Comparison of ENCODE assay signal across 13 cellular contexts in genomic region chr6:163756079-163756478, GRCh38.
DNase-seq lines count a peak whose midpoint lies in the region; ATAC-seq and TF ChIP-seq lines count a peak whose summit lies in the region.
"Had no signal": no experiment of that assay in that cellular context is flagged by ENCODE, and none has a peak within 500 bp of the region (broad histone marks: within the 10 kb centered on the region; RNA-seq: fewer than 3 reads in every experiment).

No MANE protein-coding gene starts in this region.

- ATAC-seq in GM21447 (IDR thresholded peaks at IDR 0.05; ENCODE audit: unreplicated experiment), result peak; percentile 100
- peak; percentile 100 for ATAC-seq in HG03378 (IDR thresholded peaks at IDR 0.05; ENCODE audit: unreplicated experiment)

- DNase-seq in GM13977 (ENCODE audit: low spot score), result peak; percentile 71
- peak; percentile 68 for DNase-seq in dedifferentiated amniotic fluid mesenchymal stem cell (ENCODE audit: extremely low spot score)
- no peak for DNase-seq in NCI-H2196 treated with DMSO at 0.1 percent for 48 hours (lab: John Stamatoyannopoulos, UW; ENCODE audit: unreplicated experiment)
- no peak for DNase-seq in dermis blood vessel endothelial cell
- no peak for DNase-seq in coronary artery (ENCODE audit: low spot score)
- DNase-seq in ecto neural progenitor cell (ENCODE audit: low spot score), result no peak
- DNase-seq: DMS53, Kasumi-1, kidney glomerular epithelial cell had no signal

- H3K4me3 ChIP-seq in coronary artery, result no peak overlapping the region
- H3K4me3 ChIP-seq: cardiac muscle cell had no signal

- TF ChIP-seq CTCF in GM13977 (IDR thresholded peaks at IDR 0.05; ENCODE audit: extremely low read depth, insufficient read depth, missing control alignments) (no peak), coronary artery (IDR thresholded peaks at IDR 0.05) (no peak)

- in situ Hi-C loops in GM13977 (cut with MboI; ENCODE audit: low pct_unique_long_range_greater_than_20kb, low sequenced_read_pairs, unreplicated experiment), result no loop called here

- no peak overlapping the region for H3K27ac ChIP-seq in coronary artery
- H3K27ac ChIP-seq: cardiac muscle cell, VCaP had no signal

Comparison
In these comparisons a context has a peak if more than half of its experiments do, and no peak if none do; other contexts are left out.
1. DNase-seq: peak in GM13977 (single experiment) and dedifferentiated amniotic fluid mesenchymal stem cell (single experiment); none in NCI-H2196 treated with DMSO at 0.1 percent for 48 hours (single experiment), dermis blood vessel endothelial cell (single experiment), coronary artery (single experiment) and ecto neural progenitor cell (single experiment).